1 cellular context compared by ENCODE assay signal in the genomic region with DNA sequence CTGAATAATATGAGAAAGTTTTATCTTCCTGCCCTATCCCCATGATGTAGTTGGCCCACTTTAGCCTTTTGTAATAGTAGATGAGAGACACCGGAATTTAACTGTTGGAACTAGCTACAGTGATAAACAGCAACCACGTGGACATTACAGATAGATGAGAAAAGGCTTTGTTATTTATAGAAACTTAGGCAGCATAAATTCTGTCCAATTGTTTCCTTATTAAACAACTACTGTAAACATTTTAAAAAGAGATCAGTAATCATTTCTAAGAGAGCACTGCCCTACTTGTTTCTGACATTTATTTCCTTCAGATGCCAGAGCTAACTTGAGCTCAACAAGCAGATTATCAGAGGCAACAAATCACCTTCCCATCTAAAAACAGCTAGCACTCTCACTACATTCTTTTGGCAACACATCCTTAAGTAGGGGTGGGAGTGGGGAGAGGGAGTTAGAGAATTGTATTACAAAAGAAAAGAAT.
TF ChIP-seq lines count a peak whose summit lies in the region.

No MANE protein-coding gene starts in this region.

TF ChIP-seq in K562, 482 proteins besides CTCF, POLR2A, EP300 and RAD21 (continued from another document and continues in another):
- TF ChIP-seq SIN3A (IDR thresholded peaks at IDR 0.05; ENCODE audit: borderline replicate concordance in 2 of 2, control insufficient read depth in 1 of 2, low read depth in 2 of 2, low read length in 2 of 2), result no peak
- no peak for TF ChIP-seq PHF20 (IDR thresholded peaks at IDR 0.05; ENCODE audit: partially characterized antibody)
- no peak for TF ChIP-seq ZNF232 (CRISPR knock-in tag; IDR thresholded peaks at IDR 0.05)
- no peak for TF ChIP-seq ZSCAN29 (IDR thresholded peaks at IDR 0.05)
- TF ChIP-seq, protein P1, sequence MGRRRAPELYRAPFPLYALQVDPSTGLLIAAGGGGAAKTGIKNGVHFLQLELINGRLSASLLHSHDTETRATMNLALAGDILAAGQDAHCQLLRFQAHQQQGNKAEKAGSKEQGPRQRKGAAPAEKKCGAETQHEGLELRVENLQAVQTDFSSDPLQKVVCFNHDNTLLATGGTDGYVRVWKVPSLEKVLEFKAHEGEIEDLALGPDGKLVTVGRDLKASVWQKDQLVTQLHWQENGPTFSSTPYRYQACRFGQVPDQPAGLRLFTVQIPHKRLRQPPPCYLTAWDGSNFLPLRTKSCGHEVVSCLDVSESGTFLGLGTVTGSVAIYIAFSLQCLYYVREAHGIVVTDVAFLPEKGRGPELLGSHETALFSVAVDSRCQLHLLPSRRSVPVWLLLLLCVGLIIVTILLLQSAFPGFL (CRISPR knock-in tag; IDR thresholded peaks at IDR 0.05), result no peak
- TF ChIP-seq YY1 (IDR thresholded peaks at IDR 0.05; ENCODE audit: borderline replicate concordance in 1 of 3, control insufficient read depth in 1 of 3, extremely low read depth in 1 of 3, insufficient read depth in 3 of 3, insufficient read length in 1 of 3, insufficient replicate concordance in 2 of 3, low read depth in 1 of 3, low read length in 2 of 3), result no peak
- TF ChIP-seq, protein P2, sequence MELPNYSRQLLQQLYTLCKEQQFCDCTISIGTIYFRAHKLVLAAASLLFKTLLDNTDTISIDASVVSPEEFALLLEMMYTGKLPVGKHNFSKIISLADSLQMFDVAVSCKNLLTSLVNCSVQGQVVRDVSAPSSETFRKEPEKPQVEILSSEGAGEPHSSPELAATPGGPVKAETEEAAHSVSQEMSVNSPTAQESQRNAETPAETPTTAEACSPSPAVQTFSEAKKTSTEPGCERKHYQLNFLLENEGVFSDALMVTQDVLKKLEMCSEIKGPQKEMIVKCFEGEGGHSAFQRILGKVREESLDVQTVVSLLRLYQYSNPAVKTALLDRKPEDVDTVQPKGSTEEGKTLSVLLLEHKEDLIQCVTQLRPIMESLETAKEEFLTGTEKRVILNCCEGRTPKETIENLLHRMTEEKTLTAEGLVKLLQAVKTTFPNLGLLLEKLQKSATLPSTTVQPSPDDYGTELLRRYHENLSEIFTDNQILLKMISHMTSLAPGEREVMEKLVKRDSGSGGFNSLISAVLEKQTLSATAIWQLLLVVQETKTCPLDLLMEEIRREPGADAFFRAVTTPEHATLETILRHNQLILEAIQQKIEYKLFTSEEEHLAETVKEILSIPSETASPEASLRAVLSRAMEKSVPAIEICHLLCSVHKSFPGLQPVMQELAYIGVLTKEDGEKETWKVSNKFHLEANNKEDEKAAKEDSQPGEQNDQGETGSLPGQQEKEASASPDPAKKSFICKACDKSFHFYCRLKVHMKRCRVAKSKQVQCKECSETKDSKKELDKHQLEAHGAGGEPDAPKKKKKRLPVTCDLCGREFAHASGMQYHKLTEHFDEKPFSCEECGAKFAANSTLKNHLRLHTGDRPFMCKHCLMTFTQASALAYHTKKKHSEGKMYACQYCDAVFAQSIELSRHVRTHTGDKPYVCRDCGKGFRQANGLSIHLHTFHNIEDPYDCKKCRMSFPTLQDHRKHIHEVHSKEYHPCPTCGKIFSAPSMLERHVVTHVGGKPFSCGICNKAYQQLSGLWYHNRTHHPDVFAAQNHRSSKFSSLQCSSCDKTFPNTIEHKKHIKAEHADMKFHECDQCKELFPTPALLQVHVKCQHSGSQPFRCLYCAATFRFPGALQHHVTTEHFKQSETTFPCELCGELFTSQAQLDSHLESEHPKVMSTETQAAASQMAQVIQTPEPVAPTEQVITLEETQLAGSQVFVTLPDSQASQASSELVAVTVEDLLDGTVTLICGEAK (IDR thresholded peaks at IDR 0.05), result no peak
- TF ChIP-seq, protein P2 (CRISPR knock-in tag; IDR thresholded peaks at IDR 0.05), result no peak
- TF ChIP-seq, protein P3, sequence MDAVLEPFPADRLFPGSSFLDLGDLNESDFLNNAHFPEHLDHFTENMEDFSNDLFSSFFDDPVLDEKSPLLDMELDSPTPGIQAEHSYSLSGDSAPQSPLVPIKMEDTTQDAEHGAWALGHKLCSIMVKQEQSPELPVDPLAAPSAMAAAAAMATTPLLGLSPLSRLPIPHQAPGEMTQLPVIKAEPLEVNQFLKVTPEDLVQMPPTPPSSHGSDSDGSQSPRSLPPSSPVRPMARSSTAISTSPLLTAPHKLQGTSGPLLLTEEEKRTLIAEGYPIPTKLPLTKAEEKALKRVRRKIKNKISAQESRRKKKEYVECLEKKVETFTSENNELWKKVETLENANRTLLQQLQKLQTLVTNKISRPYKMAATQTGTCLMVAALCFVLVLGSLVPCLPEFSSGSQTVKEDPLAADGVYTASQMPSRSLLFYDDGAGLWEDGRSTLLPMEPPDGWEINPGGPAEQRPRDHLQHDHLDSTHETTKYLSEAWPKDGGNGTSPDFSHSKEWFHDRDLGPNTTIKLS (IDR thresholded peaks at IDR 0.05; ENCODE audit: borderline replicate concordance, low read depth), result no peak
- TF ChIP-seq, protein P4, sequence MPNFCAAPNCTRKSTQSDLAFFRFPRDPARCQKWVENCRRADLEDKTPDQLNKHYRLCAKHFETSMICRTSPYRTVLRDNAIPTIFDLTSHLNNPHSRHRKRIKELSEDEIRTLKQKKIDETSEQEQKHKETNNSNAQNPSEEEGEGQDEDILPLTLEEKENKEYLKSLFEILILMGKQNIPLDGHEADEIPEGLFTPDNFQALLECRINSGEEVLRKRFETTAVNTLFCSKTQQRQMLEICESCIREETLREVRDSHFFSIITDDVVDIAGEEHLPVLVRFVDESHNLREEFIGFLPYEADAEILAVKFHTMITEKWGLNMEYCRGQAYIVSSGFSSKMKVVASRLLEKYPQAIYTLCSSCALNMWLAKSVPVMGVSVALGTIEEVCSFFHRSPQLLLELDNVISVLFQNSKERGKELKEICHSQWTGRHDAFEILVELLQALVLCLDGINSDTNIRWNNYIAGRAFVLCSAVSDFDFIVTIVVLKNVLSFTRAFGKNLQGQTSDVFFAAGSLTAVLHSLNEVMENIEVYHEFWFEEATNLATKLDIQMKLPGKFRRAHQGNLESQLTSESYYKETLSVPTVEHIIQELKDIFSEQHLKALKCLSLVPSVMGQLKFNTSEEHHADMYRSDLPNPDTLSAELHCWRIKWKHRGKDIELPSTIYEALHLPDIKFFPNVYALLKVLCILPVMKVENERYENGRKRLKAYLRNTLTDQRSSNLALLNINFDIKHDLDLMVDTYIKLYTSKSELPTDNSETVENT (CRISPR knock-in tag; IDR thresholded peaks at IDR 0.05), result no peak
- TF ChIP-seq ZNF165 (CRISPR knock-in tag; IDR thresholded peaks at IDR 0.05; ENCODE audit: borderline replicate concordance), result no peak
- no peak for TF ChIP-seq PHTF2 (CRISPR knock-in tag; IDR thresholded peaks at IDR 0.05)
- TF ChIP-seq FOXM1 (IDR thresholded peaks at IDR 0.05; ENCODE audit: low read depth), result no peak; the same call in 1 of the 2 replicates
- no peak for TF ChIP-seq FOXM1 (CRISPR knock-in tag; IDR thresholded peaks at IDR 0.05; ENCODE audit: low read depth)
- no peak for TF ChIP-seq ZNF134 (CRISPR knock-in tag; conservative IDR thresholded peaks at IDR 0.05)
- TF ChIP-seq RBM34 (IDR thresholded peaks at IDR 0.05; ENCODE audit: borderline replicate concordance, insufficient read depth, low read length), result no peak
- TF ChIP-seq TAL1 (IDR thresholded peaks at IDR 0.05), result peak; percentile 45; the same call in 1 of the 2 replicates
- TF ChIP-seq CBX2 (IDR thresholded peaks at IDR 0.05; ENCODE audit: insufficient read depth, low read length, poor library complexity, severe bottlenecking), result no peak
- TF ChIP-seq EHMT2 (IDR thresholded peaks at IDR 0.05), result no peak
- TF ChIP-seq ETV5 (CRISPR knock-in tag; IDR thresholded peaks at IDR 0.05; ENCODE audit: low read depth), result no peak
- TF ChIP-seq NBN (IDR thresholded peaks at IDR 0.05; ENCODE audit: low read depth), result 0 out of 2 replicates have a peak, but pooled peaks have one; percentile 15
- no peak for TF ChIP-seq XRCC5 (IDR thresholded peaks at IDR 0.05; ENCODE audit: low read depth, low read length)
- no peak for TF ChIP-seq KLF16 (IDR thresholded peaks at IDR 0.05)
- TF ChIP-seq FOXK1 (CRISPR knock-in tag; IDR thresholded peaks at IDR 0.05; ENCODE audit: borderline replicate concordance), result no peak
- TF ChIP-seq, protein P5, sequence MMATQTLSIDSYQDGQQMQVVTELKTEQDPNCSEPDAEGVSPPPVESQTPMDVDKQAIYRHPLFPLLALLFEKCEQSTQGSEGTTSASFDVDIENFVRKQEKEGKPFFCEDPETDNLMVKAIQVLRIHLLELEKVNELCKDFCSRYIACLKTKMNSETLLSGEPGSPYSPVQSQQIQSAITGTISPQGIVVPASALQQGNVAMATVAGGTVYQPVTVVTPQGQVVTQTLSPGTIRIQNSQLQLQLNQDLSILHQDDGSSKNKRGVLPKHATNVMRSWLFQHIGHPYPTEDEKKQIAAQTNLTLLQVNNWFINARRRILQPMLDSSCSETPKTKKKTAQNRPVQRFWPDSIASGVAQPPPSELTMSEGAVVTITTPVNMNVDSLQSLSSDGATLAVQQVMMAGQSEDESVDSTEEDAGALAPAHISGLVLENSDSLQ (IDR thresholded peaks at IDR 0.05), result 0 out of 2 replicates have a peak, but pooled peaks have one; percentile 19
- TF ChIP-seq ZNF217 (CRISPR knock-in tag; IDR thresholded peaks at IDR 0.05), result no peak
- TF ChIP-seq FOXJ2 (tag; IDR thresholded peaks at IDR 0.05), result no peak
- 0 out of 4 replicates have a peak, but pooled peaks of 1 of the 2 experiments have one; percentile 14 for TF ChIP-seq RCOR1 (IDR thresholded peaks at IDR 0.05; ENCODE audit: borderline replicate concordance in 1 of 2, low read depth in 2 of 2, low read length in 2 of 2)
- TF ChIP-seq FOS (IDR thresholded peaks at IDR 0.05; ENCODE audit: extremely low read depth, insufficient read length), result no peak
- TF ChIP-seq GABPB1 (CRISPR knock-in tag; IDR thresholded peaks at IDR 0.05), result no peak
- TF ChIP-seq SIX5 (IDR thresholded peaks at IDR 0.05; ENCODE audit: borderline replicate concordance in 1 of 2, insufficient read depth in 1 of 2, low read depth in 1 of 2, low read length in 2 of 2), result no peak
- no peak for TF ChIP-seq SIN3B (IDR thresholded peaks at IDR 0.05; ENCODE audit: low read depth)
- TF ChIP-seq, protein P6, sequence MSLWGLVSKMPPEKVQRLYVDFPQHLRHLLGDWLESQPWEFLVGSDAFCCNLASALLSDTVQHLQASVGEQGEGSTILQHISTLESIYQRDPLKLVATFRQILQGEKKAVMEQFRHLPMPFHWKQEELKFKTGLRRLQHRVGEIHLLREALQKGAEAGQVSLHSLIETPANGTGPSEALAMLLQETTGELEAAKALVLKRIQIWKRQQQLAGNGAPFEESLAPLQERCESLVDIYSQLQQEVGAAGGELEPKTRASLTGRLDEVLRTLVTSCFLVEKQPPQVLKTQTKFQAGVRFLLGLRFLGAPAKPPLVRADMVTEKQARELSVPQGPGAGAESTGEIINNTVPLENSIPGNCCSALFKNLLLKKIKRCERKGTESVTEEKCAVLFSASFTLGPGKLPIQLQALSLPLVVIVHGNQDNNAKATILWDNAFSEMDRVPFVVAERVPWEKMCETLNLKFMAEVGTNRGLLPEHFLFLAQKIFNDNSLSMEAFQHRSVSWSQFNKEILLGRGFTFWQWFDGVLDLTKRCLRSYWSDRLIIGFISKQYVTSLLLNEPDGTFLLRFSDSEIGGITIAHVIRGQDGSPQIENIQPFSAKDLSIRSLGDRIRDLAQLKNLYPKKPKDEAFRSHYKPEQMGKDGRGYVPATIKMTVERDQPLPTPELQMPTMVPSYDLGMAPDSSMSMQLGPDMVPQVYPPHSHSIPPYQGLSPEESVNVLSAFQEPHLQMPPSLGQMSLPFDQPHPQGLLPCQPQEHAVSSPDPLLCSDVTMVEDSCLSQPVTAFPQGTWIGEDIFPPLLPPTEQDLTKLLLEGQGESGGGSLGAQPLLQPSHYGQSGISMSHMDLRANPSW (CRISPR knock-in tag; IDR thresholded peaks at IDR 0.05), result no peak
- no peak for TF ChIP-seq SAP30 (IDR thresholded peaks at IDR 0.05; ENCODE audit: borderline replicate concordance, insufficient read depth, low read depth, low read length, poor library complexity, severe bottlenecking)
- TF ChIP-seq NFXL1 (CRISPR knock-in tag; IDR thresholded peaks at IDR 0.05), result no peak
- TF ChIP-seq, protein P7, sequence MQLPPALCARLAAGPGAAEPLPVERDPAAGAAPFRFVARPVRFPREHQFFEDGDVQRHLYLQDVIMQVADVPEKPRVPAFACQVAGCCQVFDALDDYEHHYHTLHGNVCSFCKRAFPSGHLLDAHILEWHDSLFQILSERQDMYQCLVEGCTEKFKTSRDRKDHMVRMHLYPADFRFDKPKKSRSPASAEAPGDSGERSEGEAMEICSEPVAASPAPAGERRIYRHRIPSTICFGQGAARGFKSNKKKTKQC (CRISPR knock-in tag; IDR thresholded peaks at IDR 0.05), result no peak
